Comparison of ENCODE assay signal across 8 cellular contexts in genomic region chr14:45252356-45253069, GRCh38. TPM values are rescaled to one million over a fixed set of nuclear protein-coding genes. Genes with fewer than 3 reads are reported as not detected.
DNase-seq lines count a peak whose midpoint lies in the region; ATAC-seq, FAIRE-seq and TF ChIP-seq lines count a peak whose summit lies in the region.

No MANE protein-coding gene starts in this region.

- no peak overlapping the region for H2AFZ ChIP-seq in H9 (ENCODE audit: low read length)
- H2AFZ ChIP-seq in trophoblast cell (ENCODE audit: insufficient read depth, low read length, poor library complexity) = peak overlapping the region; percentile 62

- DNase-seq in A673 (ENCODE audit: low spot score) (peak; percentile 29), H9 (no peak), esophagus muscularis mucosa (ENCODE audit: extremely low spot score) (no peak), trophoblast cell (peak; percentile 3 to 36), RCC 7860 (ENCODE audit: low spot score) (no peak)
- DNase-seq in activated effector memory CD4-positive, alpha-beta T cell treated with Interleukin-2 at 50 U/mL for 16 hours = no peak

- no peak overlapping the region for H4K8ac ChIP-seq in H9 (replicated peaks; ENCODE audit: insufficient read length, low read depth, low read length)
- peak overlapping the region; percentile 79 for H4K8ac ChIP-seq in trophoblast cell (ENCODE audit: low read depth, low read length)

- H3K4me1 Mint-ChIP-seq in H9 = peaks cover 16 to 20% of the 10 kb centered on the region in 2 experiments
- peaks cover 15% of the 10 kb centered on the region for H3K4me1 Mint-ChIP-seq in T-helper 1 cell treated with Interleukin-12 subunit alpha and Interleukin-12 subunit beta and Interleukin-4 antibody, amounts not matched to agents 30 μg/mL and 1 μg/mL, for 36 hours (ENCODE audit: low read depth)

- TF ChIP-seq CTCF in A673 (conservative IDR thresholded peaks at IDR 0.05; ENCODE audit: low read depth, low read length) (no peak), H9 (conservative IDR thresholded peaks at IDR 0.05) (no peak), esophagus muscularis mucosa (IDR thresholded peaks at IDR 0.05) (no peak)

- H2BK5ac ChIP-seq in H9 (ENCODE audit: insufficient read length, low read length) (no peak overlapping the region), trophoblast cell (ENCODE audit: low read depth, low read length, poor library complexity) (peak overlapping the region; percentile 71)

- H4K91ac ChIP-seq in H9 (ENCODE audit: insufficient read length, low read depth, low read length) (no peak overlapping the region), trophoblast cell (ENCODE audit: low read depth, low read length) (peak overlapping the region; percentile 60)

- no peaks in the 10 kb centered on the region for H4K20me1 ChIP-seq in H9 (ENCODE audit: control insufficient read depth, insufficient read depth, insufficient read length)

- peak overlapping the region; percentile 76 for H3K18ac ChIP-seq in H9 (ENCODE audit: insufficient read length, low read depth, low read length)
- H3K18ac ChIP-seq in trophoblast cell (ENCODE audit: low read length) = peak overlapping the region; percentile 54

- H3K9ac ChIP-seq in H9 (ENCODE audit: extremely low read depth, insufficient read length, low read length) = peak overlapping the region; percentile 81
- peak overlapping the region; percentile 80 for H3K9ac ChIP-seq in trophoblast cell (ENCODE audit: low read length)

- peak overlapping the region; percentile 86 for H3K4me3 ChIP-seq in A673 (ENCODE audit: low read depth, low read length, poor library complexity, severe bottlenecking)
- H3K4me3 ChIP-seq in esophagus muscularis mucosa = peak overlapping the region; percentile 73 to 89 (median 78)
- H3K4me3 ChIP-seq in trophoblast cell (ENCODE audit: low read depth, low read length) = peak overlapping the region; percentile 84

- H3K4me1 ChIP-seq in A673 (ENCODE audit: insufficient read depth, low read length, poor library complexity, severe bottlenecking) (peaks cover 10% of the 10 kb centered on the region), H9 (ENCODE audit: insufficient read depth, low read length) (no peaks in the 10 kb centered on the region), esophagus muscularis mucosa (peaks cover 18 to 43% (median 30%) of the 10 kb centered on the region in 4 donors), trophoblast cell (ENCODE audit: control insufficient read depth in 1 of 2, insufficient read depth in 2 of 2, low read length in 2 of 2) (peaks cover 3 to 10% of the 10 kb centered on the region in 2 experiments)

- H3K79me2 ChIP-seq in H9 (ENCODE audit: insufficient read depth, low read length) (peaks cover 38% of the 10 kb centered on the region), trophoblast cell (ENCODE audit: control insufficient read depth, insufficient read depth, low read length, poor library complexity) (peaks cover 13% of the 10 kb centered on the region)

- no peak for TF ChIP-seq POLR2A in esophagus muscularis mucosa (IDR thresholded peaks at IDR 0.05; ENCODE audit: low read depth)

- H3K9me3 ChIP-seq in A673 (ENCODE audit: low read depth, low read length, poor library complexity, severe bottlenecking) (no peaks in the 10 kb centered on the region), H9 (ENCODE audit: control insufficient read depth, low read depth, low read length) (no peaks in the 10 kb centered on the region), esophagus muscularis mucosa (no peaks in the 10 kb centered on the region), trophoblast cell (ENCODE audit: insufficient read depth, low read depth, low read length) (peaks cover 3% of the 10 kb centered on the region)

- H3K27me3 Mint-ChIP-seq in H9 (ENCODE audit: low read depth) = 0 out of 2 replicates have a peak, but pooled peaks cover 2% of the 10 kb centered on the region
- H3K27me3 Mint-ChIP-seq in T-helper 1 cell treated with Interleukin-12 subunit alpha and Interleukin-12 subunit beta and Interleukin-4 antibody, amounts not matched to agents 30 μg/mL and 1 μg/mL, for 36 hours (ENCODE audit: low read depth) = peaks cover 4% of the 10 kb centered on the region

- H3K27me3 ChIP-seq in A673 (replicated peaks; ENCODE audit: insufficient read depth, low read depth, low read length, poor library complexity) (no peaks in the 10 kb centered on the region), H9 (ENCODE audit: insufficient read depth, low read length) (no peaks in the 10 kb centered on the region), esophagus muscularis mucosa (no peaks in the 10 kb centered on the region), trophoblast cell (ENCODE audit: insufficient read depth, low read length) (no peaks in the 10 kb centered on the region)

- H3K27ac Mint-ChIP-seq in H9 = peak overlapping the region; percentile 85 to 97 (median 91); a peak in 6 of 7 replicates
- H3K27ac Mint-ChIP-seq in T-helper 1 cell treated with Interleukin-12 subunit alpha and Interleukin-12 subunit beta and Interleukin-4 antibody, amounts not matched to agents 30 μg/mL and 1 μg/mL, for 36 hours = peak overlapping the region; percentile 98

- H3K4me2 ChIP-seq in H9 (ENCODE audit: insufficient read depth, insufficient read length, low read length) (peak overlapping the region; percentile 45), trophoblast cell (ENCODE audit: low read length) (peak overlapping the region; percentile 69)

- no peaks in the 10 kb centered on the region for H3K23me2 ChIP-seq in H9 (ENCODE audit: insufficient read length, low read depth, low read length, poor library complexity, severe bottlenecking)

- FAIRE-seq in RCC 7860 (lab: Jason Lieb, UNC) = no peak

- H3K56ac ChIP-seq in H9 (ENCODE audit: insufficient read length, low read depth, low read length) = no peak overlapping the region

- H2BK12ac ChIP-seq in H9 (ENCODE audit: insufficient read length, low read depth, low read length) (no peak overlapping the region), trophoblast cell (ENCODE audit: low read length) (no peak overlapping the region)

- H3K4me3 Mint-ChIP-seq in H9 = peak overlapping the region; percentile 84 to 95
- H3K4me3 Mint-ChIP-seq in T-helper 1 cell treated with Interleukin-12 subunit alpha and Interleukin-12 subunit beta and Interleukin-4 antibody, amounts not matched to agents 30 μg/mL and 1 μg/mL, for 36 hours = peak overlapping the region; percentile 95

- H3K27ac ChIP-seq in A673 (ENCODE audit: low read depth, low read length, poor library complexity, severe bottlenecking) (peak overlapping the region; percentile 87), H9 (ENCODE audit: insufficient read length, low read depth, low read length) (no peak overlapping the region), esophagus muscularis mucosa (replicated peaks in 1 of 4) (peak overlapping the region; percentile 86 to 93 (median 91)), trophoblast cell (ENCODE audit: low read depth, low read length) (peak overlapping the region; percentile 59)

- H3K79me1 ChIP-seq in H9 (ENCODE audit: insufficient read depth, low read depth, low read length, poor library complexity, severe bottlenecking) = no peaks in the 10 kb centered on the region
- H3K79me1 ChIP-seq in trophoblast cell (ENCODE audit: low read length) = peaks cover 8% of the 10 kb centered on the region

- H3T11ph ChIP-seq in H9 (ENCODE audit: low read length) = no peak overlapping the region

- no peak overlapping the region for H4K12ac ChIP-seq in trophoblast cell (ENCODE audit: low read depth, low read length)

- H3K9me3 Mint-ChIP-seq in H9 = peaks cover 3 to 5% of the 10 kb centered on the region in 2 experiments; a peak in 4 of 5 replicates
- peaks cover 9% of the 10 kb centered on the region for H3K9me3 Mint-ChIP-seq in T-helper 1 cell treated with Interleukin-12 subunit alpha and Interleukin-12 subunit beta and Interleukin-4 antibody, amounts not matched to agents 30 μg/mL and 1 μg/mL, for 36 hours

- H2BK120ac ChIP-seq in H9 (ENCODE audit: low read depth, low read length, poor library complexity, severe bottlenecking) = no peak overlapping the region
- peak overlapping the region; percentile 48 for H2BK120ac ChIP-seq in trophoblast cell (ENCODE audit: insufficient read depth, low read length, poor library complexity)

- intact Hi-C loops in A673 (cut with micrococcal nuclease; ENCODE audit: unreplicated experiment) (loop anchor here (2.0 kb wide), 1 partner anchor 118 kb away; the partner anchor contains the start of genes FANCM and FKBP3), esophagus muscularis mucosa (cut with DNase I) (loop anchor here (5.0 kb wide), 1 partner anchor 120 kb away; the partner anchor contains the start of gene FKBP3)

- no peak for ATAC-seq in HG02763 (IDR thresholded peaks at IDR 0.05; ENCODE audit: unreplicated experiment)

- H2BK15ac ChIP-seq in H9 (ENCODE audit: low read depth, low read length) = no peak overlapping the region

- H3K36me3 ChIP-seq in A673 (ENCODE audit: insufficient read depth, low read length, poor library complexity, severe bottlenecking) (no peaks in the 10 kb centered on the region), esophagus muscularis mucosa (no peaks in the 10 kb centered on the region), trophoblast cell (ENCODE audit: control insufficient read depth in 1 of 2, insufficient read depth in 2 of 2, low read length in 2 of 2) (no peaks in the 10 kb centered on the region)

- H2AK5ac ChIP-seq in H9 (ENCODE audit: insufficient read length, low read length) (no peak overlapping the region), trophoblast cell (ENCODE audit: low read length) (no peak overlapping the region)

- H3K14ac ChIP-seq in H9 (ENCODE audit: insufficient read depth, low read length) (peak overlapping the region; percentile 91; the same call in 1 of the 2 replicates), trophoblast cell (ENCODE audit: low read length) (peak overlapping the region; percentile 84)

- H3K36me3 Mint-ChIP-seq in H9 (ENCODE audit: insufficient read depth in 1 of 3, low read depth in 3 of 3) = peaks cover 6 to 11% (median 8%) of the 10 kb centered on the region in 3 experiments; a peak in 6 of 7 replicates
- H3K36me3 Mint-ChIP-seq in T-helper 1 cell treated with Interleukin-12 subunit alpha and Interleukin-12 subunit beta and Interleukin-4 antibody, amounts not matched to agents 30 μg/mL and 1 μg/mL, for 36 hours (ENCODE audit: low read depth) = peaks cover 5% of the 10 kb centered on the region

- POLR2A ChIA-PET in A673 (lab: Charles Lee; ENCODE audit: low non-redundant PET) = interaction anchor here (0.7 kb wide), 1 partner anchor 378 kb away, joined by 3 read pairs; no protein-coding TSS in a partner anchor

- H3K4ac ChIP-seq in H9 (ENCODE audit: low read depth, low read length) (no peak overlapping the region), trophoblast cell (ENCODE audit: low read depth, low read length) (peak overlapping the region; percentile 60)

- no peak for TF ChIP-seq EP300 in esophagus muscularis mucosa (IDR thresholded peaks at IDR 0.05)

- TSS peak; percentile 49 for BruUV-seq in A673 (replicated peaks; lab: Mats Ljungman, UMichigan)

- H2BK20ac ChIP-seq in H9 (ENCODE audit: low read depth, low read length, poor library complexity, severe bottlenecking) = no peak overlapping the region

- WGBS in H9 (ENCODE audit: extremely low coverage, insufficient read length, low lambda C conversion rate) = no CpG with 5 or more reads among the region's 26 CpGs
- WGBS in esophagus muscularis mucosa = 2% methylated on average over 26 of the region's 26 CpGs
- no CpG with 5 or more reads among the region's 26 CpGs for WGBS in trophoblast cell (ENCODE audit: extremely low coverage, insufficient coverage, insufficient read length)

- no peak overlapping the region for H4K5ac ChIP-seq in H9 (ENCODE audit: insufficient read length, low read depth, low read length)

- CTCF ChIA-PET in A673 (lab: Charles Lee) = no interaction called here

- no peak overlapping the region for H3K23ac ChIP-seq in H9 (ENCODE audit: insufficient read length, low read depth, low read length)
- H3K23ac ChIP-seq in trophoblast cell (ENCODE audit: low read length) = no peak overlapping the region

RNA-seq across cellular contexts. Expression of gene MIS18BP1, which starts 0.5 kb away (rescaled TPM):
- total RNA-seq in A673 (2021) (61.0 and 63.0 TPM in 2 replicates), H9 (2021) (56.1 and 60.6 TPM in 2 replicates), esophagus muscularis mucosa (10 to 100 TPM; 10.8 to 20.8 (median 12.7) TPM)
- polyA plus RNA-seq in trophoblast cell (2013) = 19.7 and 19.9 TPM in 2 replicates

Comparison
In these comparisons a context has a peak if more than half of its experiments do, and no peak if none do; other contexts are left out.
1. DNase-seq: peak in A673 (single experiment) and trophoblast cell (2 of 2); none in H9 (single experiment), esophagus muscularis mucosa (single experiment), activated effector memory CD4-positive, alpha-beta T cell treated with Interleukin-2 at 50 U/mL for 16 hours (single experiment) and RCC 7860 (single experiment).
2. Peak in every context shown above with its lines, with median percentiles within 50 percentile points of each other: H3K4me3 ChIP-seq.